15 cellular contexts compared by ENCODE assay signal in genomic region chr10:75029420-75029819, GRCh38.
"Had no signal": no experiment of that assay in that cellular context is flagged by ENCODE, and none has a peak within 500 bp of the region (broad histone marks: within the 10 kb centered on the region; RNA-seq: fewer than 3 reads in every experiment).

No MANE protein-coding gene starts in this region.

- DNase-seq: activated CD4-positive, alpha-beta T cell treated with anti-CD3 and anti-CD28 coated beads, Interleukin-2, amount 50 U/mL, for 1 hour; activated CD8-positive, alpha-beta T cell treated with anti-CD3 and anti-CD28 coated beads, Interleukin-2, amount 10 ng/mL, durations not matched to agents 7 days and 5 days; kidney; midbrain; natural killer cell; pancreas; psoas muscle; stimulated activated CD4-positive, alpha-beta T cell treated with anti-CD3 and anti-CD28 coated beads, Interleukin-4, amount 100 ng/mL, for 24 hours; stimulated activated naive CD8-positive, alpha-beta T cell treated with anti-CD3 and anti-CD28 coated beads, Interleukin-15, Interleukin-2, amounts not matched to agents 100 U/mL and 50 U/mL, for 24 hours; T-helper 2 cell; tibial artery had no signal

- H3K4me3 Mint-ChIP-seq: activated CD8-positive, alpha-beta T cell treated with anti-CD3 and anti-CD28 coated beads, Interleukin-2, amount 10 ng/mL, durations not matched to agents 7 days and 5 days; natural killer cell had no signal

- H3K4me3 ChIP-seq: pancreas, psoas muscle, right atrium auricular region, tibial artery, vagina had no signal

- H3K9me3 Mint-ChIP-seq: natural killer cell had no signal

- H3K27me3 ChIP-seq: pancreas, right atrium auricular region, tibial artery, vagina had no signal

- H3K4me1 ChIP-seq: tibial artery, vagina had no signal

- H3K9me3 ChIP-seq: pancreas, psoas muscle, right atrium auricular region, tibial artery, vagina had no signal

- H3K27ac Mint-ChIP-seq: activated CD8-positive, alpha-beta T cell treated with anti-CD3 and anti-CD28 coated beads, Interleukin-2, amount 10 ng/mL, durations not matched to agents 7 days and 5 days had no signal

- H3K27ac ChIP-seq: epithelial cell of prostate, pancreas, psoas muscle, right atrium auricular region, tibial artery, vagina, VCaP had no signal
